In the genomic region with DNA sequence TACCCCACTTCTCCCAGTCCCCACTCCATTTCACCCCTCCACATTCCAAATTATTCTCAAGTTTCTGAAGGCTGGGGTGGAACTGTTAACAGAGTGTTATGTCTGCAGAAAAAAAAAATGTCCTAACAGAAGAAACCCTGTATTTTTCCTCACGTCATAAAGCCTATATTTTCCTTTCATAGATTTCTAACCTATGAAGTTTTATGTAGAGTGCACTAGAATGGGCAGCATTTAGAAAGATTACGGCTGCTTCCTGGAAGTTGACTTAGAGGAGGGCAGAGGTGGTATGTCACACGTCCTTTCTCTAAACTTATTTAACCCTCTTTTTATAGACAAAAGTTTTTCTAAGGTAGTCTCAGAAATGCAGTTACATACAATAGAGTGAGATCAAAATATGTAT, we compare ENCODE assay signal across 35 cellular contexts.
DNase-seq lines count a peak whose midpoint lies in the region; ATAC-seq, FAIRE-seq and TF ChIP-seq lines count a peak whose summit lies in the region.
"Had no signal": no experiment of that assay in that cellular context is flagged by ENCODE, and none has a peak within 500 bp of the region (broad histone marks: within the 10 kb centered on the region; RNA-seq: fewer than 3 reads in every experiment).

No MANE protein-coding gene starts in this region.

- H3K4ac ChIP-seq in H1 (replicated peaks; ENCODE audit: insufficient read length, low read depth, low read length): no peak overlapping the region

- H3K36me3 Mint-ChIP-seq in GM23338 (ENCODE audit: low read depth): no peaks in the 10 kb centered on the region
- H3K36me3 Mint-ChIP-seq: CD14-positive monocyte; CD4-positive, alpha-beta memory T cell; CD4-positive, CD25-positive, alpha-beta regulatory T cell; CD8-positive, alpha-beta memory T cell; CD8-positive, alpha-beta T cell had no signal

- H4K5ac ChIP-seq in H1 (ENCODE audit: insufficient read length, low read depth, low read length): no peak overlapping the region

- no peak overlapping the region for H3K14ac ChIP-seq in H1 (ENCODE audit: insufficient read length)

- H3K36me3 ChIP-seq in HepG2 (replicated peaks in 1 of 2; ENCODE audit: control insufficient read depth in 1 of 2, insufficient read depth in 2 of 2, low read length in 2 of 2) (no peaks in the 10 kb centered on the region), right lobe of liver (no peaks in the 10 kb centered on the region), GM23338 (ENCODE audit: insufficient read depth) (no peaks in the 10 kb centered on the region), H1 (ENCODE audit: control insufficient read depth in 2 of 4, insufficient read depth in 4 of 4, low read length in 3 of 4) (no peaks in the 10 kb centered on the region)
- no peaks in the 10 kb centered on the region for H3K36me3 ChIP-seq in effector memory CD4-positive, alpha-beta T cell (ENCODE audit: control insufficient read depth, insufficient read depth, low read length)
- H3K36me3 ChIP-seq: BE2C; BLaER1; BLaER1 treated with 17β-estradiol and CSF1 and Interleukin-3, amounts not matched to agents 10 nM and 100 nM had no signal

- 25% methylated on average over 3 of the region's 3 CpGs for WGBS in HepG2 (ENCODE audit: low lambda C conversion rate)
- WGBS in right lobe of liver (ENCODE audit: insufficient coverage, low coverage, low lambda C conversion rate, missing lambda C conversion rate): 59% methylated on average over 3 of the region's 3 CpGs
- WGBS in H1 (ENCODE audit: extremely low coverage in 1 of 2, insufficient coverage in 1 of 2, insufficient read length in 1 of 2, insufficient replicate concordance in 2 of 2, low coverage in 1 of 2, low lambda C conversion rate in 2 of 2, missing lambda C conversion rate in 1 of 2), 2 experiments: 96% methylated on average over 3 of the region's 3 CpGs; no CpG with 5 or more reads in 1 of the 2 experiments

- no peak overlapping the region for H3K23ac ChIP-seq in H1 (ENCODE audit: insufficient read length)

- peaks cover 11% of the 10 kb centered on the region; the same call in 1 of the 2 replicates for H3K9me2 ChIP-seq in GM23338 (ENCODE audit: insufficient read depth)

- H3K4me1 Mint-ChIP-seq in GM23338: peaks cover 3% of the 10 kb centered on the region; the same call in 1 of the 3 replicates
- H3K4me1 Mint-ChIP-seq: B cell; CD14-positive monocyte; CD4-positive, alpha-beta memory T cell; CD4-positive, CD25-positive, alpha-beta regulatory T cell; CD8-positive, alpha-beta memory T cell had no signal

- DNase-seq in HepG2 (ENCODE audit: low spot score): no peak
- DNase-seq in right lobe of liver: no peak
- no peak for DNase-seq in GM23338 (ENCODE audit: low spot score)
- no peak for DNase-seq in H1 (ENCODE audit: low read depth in 1 of 2, low spot score in 2 of 2)
- DNase-seq in effector memory CD4-positive, alpha-beta T cell: no peak
- DNase-seq in middle frontal gyrus (ENCODE audit: extremely low spot score, low spot score): no peak
- DNase-seq: 8988T; ACHN; AML-193; BE2C; C1 segment of cervical spinal cord; Caco-2; Calu3; CD4-positive, alpha-beta memory T cell; CD4-positive, alpha-beta T cell; CD4-positive, CD25-positive, alpha-beta regulatory T cell; CD8-positive, alpha-beta memory T cell; CD8-positive, alpha-beta T cell; COR-L47; DMS 273 treated with DMSO at 0.1 percent for 48 hours; DMS153; DMS53; DMS79; DMS79 treated with DMSO at 0.1 percent for 48 hours; DND-41; EL had no signal

- no peak overlapping the region for H3K4me2 ChIP-seq in HepG2 (ENCODE audit: low read depth, low read length)
- H3K4me2 ChIP-seq in GM23338: no peak overlapping the region
- H3K4me2 ChIP-seq in H1 (ENCODE audit: insufficient read depth in 1 of 2, low read depth in 2 of 2, low read length in 2 of 2): no peak overlapping the region
- H3K4me2 ChIP-seq: A549; BLaER1; BLaER1 treated with 17β-estradiol and CSF1 and Interleukin-3, amounts not matched to agents 10 nM and 100 nM had no signal

- no peak overlapping the region for H2AFZ ChIP-seq in HepG2 (ENCODE audit: low read length)
- peak overlapping the region; percentile 77; the same call in 1 of the 2 replicates for H2AFZ ChIP-seq in GM23338
- H2AFZ ChIP-seq in H1 (ENCODE audit: low read length): no peak overlapping the region

- H3F3A ChIP-seq in GM23338 (replicated peaks; ENCODE audit: low read depth): no peaks in the 10 kb centered on the region

- H4K91ac ChIP-seq in H1 (replicated peaks; ENCODE audit: insufficient read length, low read length): no peak overlapping the region

- peaks cover 2% of the 10 kb centered on the region; the same call in 1 of the 3 replicates for H3K9me3 Mint-ChIP-seq in GM23338

- TF ChIP-seq POLR2A in HepG2 (IDR thresholded peaks at IDR 0.05; ENCODE audit: insufficient read depth in 1 of 2, low read depth in 2 of 2, low read length in 2 of 2): no peak
- TF ChIP-seq POLR2A in right lobe of liver (IDR thresholded peaks at IDR 0.05): no peak
- TF ChIP-seq POLR2A in H1 (IDR thresholded peaks at IDR 0.05; ENCODE audit: control extremely low read depth in 1 of 2, low read depth in 2 of 2, low read length in 2 of 2): no peak

- H2BK5ac ChIP-seq in H1 (ENCODE audit: low read depth, low read length): no peak overlapping the region

- H3K79me1 ChIP-seq in H1 (ENCODE audit: low read depth, low read length): no peaks in the 10 kb centered on the region

- no peak overlapping the region for H2BK20ac ChIP-seq in H1 (ENCODE audit: low read length)

- no peak overlapping the region for H4K8ac ChIP-seq in H1 (ENCODE audit: extremely low read depth, insufficient read depth, low read length)

- H2AK5ac ChIP-seq in H1 (ENCODE audit: low read depth, low read length): no peak overlapping the region

- no peak overlapping the region for H3K4me3 Mint-ChIP-seq in GM23338
- H3K4me3 Mint-ChIP-seq: B cell; CD14-positive monocyte; CD4-positive, alpha-beta memory T cell; CD4-positive, alpha-beta T cell; CD4-positive, CD25-positive, alpha-beta regulatory T cell; CD8-positive, alpha-beta memory T cell; CD8-positive, alpha-beta T cell had no signal

- TF ChIP-seq CTCF in HepG2 (CRISPR knock-in tag; IDR thresholded peaks at IDR 0.05) (no peak), right lobe of liver (IDR thresholded peaks at IDR 0.05) (no peak), GM23338 (conservative IDR thresholded peaks at IDR 0.05; ENCODE audit: low read depth in 2 of 2) (no peak), H1 (IDR thresholded peaks at IDR 0.05; ENCODE audit: control extremely low read depth in 1 of 3, insufficient read depth in 1 of 3, low read depth in 1 of 3, low read length in 3 of 3) (no peak)

- FAIRE-seq in HepG2 (lab: Jason Lieb, UNC): no peak
- FAIRE-seq in H1 (lab: Jason Lieb, UNC): no peak
- FAIRE-seq: A204.1, A549, D721Med had no signal

- TF ChIP-seq EP300 in HepG2 (IDR thresholded peaks at IDR 0.05; ENCODE audit: low read depth in 2 of 2, low read length in 2 of 2): no peak
- TF ChIP-seq EP300 in HepG2 (CRISPR knock-in tag; IDR thresholded peaks at IDR 0.05; ENCODE audit: borderline replicate concordance): no peak
- TF ChIP-seq EP300 in H1 (IDR thresholded peaks at IDR 0.05; ENCODE audit: borderline replicate concordance in 1 of 2, low read depth in 2 of 2, low read length in 2 of 2): no peak

- no TSS peak for BruUV-seq in HepG2 (replicated peaks; lab: Mats Ljungman, UMichigan)

- H3K79me2 ChIP-seq in HepG2 (ENCODE audit: insufficient read depth, low read length) (no peaks in the 10 kb centered on the region), GM23338 (replicated peaks; ENCODE audit: insufficient read depth) (no peaks in the 10 kb centered on the region), H1 (ENCODE audit: control insufficient read depth in 1 of 2, insufficient read depth in 2 of 2, low read length in 2 of 2) (no peaks in the 10 kb centered on the region)

- in situ Hi-C loops in HepG2 (cut with HindIII; ENCODE audit: extremely low pct_ligation_motif_present, low pct_unique_long_range_greater_than_20kb): no loop called here

- H2BK120ac ChIP-seq in H1 (replicated peaks; ENCODE audit: low read depth, low read length): no peak overlapping the region

- no peak overlapping the region for H3K9ac ChIP-seq in HepG2 (ENCODE audit: insufficient read depth, low read depth, low read length)
- H3K9ac ChIP-seq in H1 (replicated peaks in 1 of 4; ENCODE audit: extremely low read depth in 1 of 4, low read depth in 3 of 4, low read length in 3 of 4): no peak overlapping the region
- H3K9ac ChIP-seq: BLaER1; BLaER1 treated with 17β-estradiol and CSF1 and Interleukin-3, amounts not matched to agents 10 nM and 100 nM had no signal

- H3K56ac ChIP-seq in H1 (replicated peaks; ENCODE audit: insufficient read length, low read depth, low read length): peak overlapping the region; percentile 21

- H4K20me1 ChIP-seq in HepG2 (ENCODE audit: insufficient read depth, low read length) (no peaks in the 10 kb centered on the region), GM23338 (replicated peaks; ENCODE audit: insufficient read depth) (no peaks in the 10 kb centered on the region), H1 (replicated peaks in 1 of 2; ENCODE audit: control insufficient read depth in 1 of 2, insufficient read depth in 2 of 2, low read length in 2 of 2) (no peaks in the 10 kb centered on the region)
- H4K20me1 ChIP-seq: BLaER1; BLaER1 treated with 17β-estradiol and CSF1 and Interleukin-3, amounts not matched to agents 10 nM and 100 nM had no signal

- H2BK12ac ChIP-seq in H1 (ENCODE audit: low read depth, low read length): no peak overlapping the region

- H3K27ac ChIP-seq in HepG2 (ENCODE audit: extremely low read length, insufficient read depth, low read length) (no peak overlapping the region), right lobe of liver (no peak overlapping the region), GM23338 (ENCODE audit: low read depth) (no peak overlapping the region), H1 (ENCODE audit: low read depth, low read length) (no peak overlapping the region)
- H3K27ac ChIP-seq in effector memory CD4-positive, alpha-beta T cell (ENCODE audit: insufficient read depth, low read length, poor library complexity, severe bottlenecking): no peak overlapping the region
- H3K27ac ChIP-seq: 22Rv1; A549; BLaER1; BLaER1 treated with 17β-estradiol and CSF1 and Interleukin-3, amounts not matched to agents 10 nM and 100 nM; C4-2B had no signal

- H3K4me3 ChIP-seq in HepG2 (replicated peaks in 1 of 3; ENCODE audit: insufficient read depth in 1 of 3, low read depth in 2 of 3, low read length in 3 of 3) (no peak overlapping the region), right lobe of liver (no peak overlapping the region), GM23338 (no peak overlapping the region), H1 (ENCODE audit: extremely low read depth in 1 of 4, insufficient read depth in 2 of 4, low read depth in 3 of 4, low read length in 4 of 4) (no peak overlapping the region)
- H3K4me3 ChIP-seq in effector memory CD4-positive, alpha-beta T cell (ENCODE audit: insufficient read depth, low read depth, low read length, poor library complexity, severe bottlenecking): no peak overlapping the region
- H3K4me3 ChIP-seq: A549; BLaER1; BLaER1 treated with 17β-estradiol and CSF1 and Interleukin-3, amounts not matched to agents 10 nM and 100 nM had no signal

- H3K27me3 Mint-ChIP-seq in GM23338 (ENCODE audit: insufficient read depth, low read depth, poor library complexity): no peaks in the 10 kb centered on the region
- H3K27me3 Mint-ChIP-seq: B cell; CD4-positive, alpha-beta T cell; CD8-positive, alpha-beta memory T cell had no signal

- ATAC-seq in HepG2 (no peak), right lobe of liver (no peak), GM23338 (no peak)
- ATAC-seq: A549; CD8-positive, alpha-beta T cell had no signal

- H2BK15ac ChIP-seq in H1 (ENCODE audit: low read length): no peak overlapping the region

- TF ChIP-seq RAD21 in HepG2 (CRISPR knock-in tag; IDR thresholded peaks at IDR 0.05) (no peak), H1 (IDR thresholded peaks at IDR 0.05 in 1 of 2, conservative IDR thresholded peaks at IDR 0.05 in 1 of 2; ENCODE audit: low read depth in 2 of 2, low read length in 2 of 2) (no peak)

- no peaks in the 10 kb centered on the region for H3K27me3 ChIP-seq in HepG2 (ENCODE audit: control insufficient read depth in 1 of 2, insufficient read depth in 2 of 2, low read length in 2 of 2)
- H3K27me3 ChIP-seq in right lobe of liver: no peaks in the 10 kb centered on the region
- H3K27me3 ChIP-seq in GM23338 (ENCODE audit: insufficient read depth): no peaks in the 10 kb centered on the region
- no peaks in the 10 kb centered on the region for H3K27me3 ChIP-seq in H1 (replicated peaks in 1 of 4; ENCODE audit: control insufficient read depth in 3 of 4, extremely low read depth in 1 of 4, insufficient read depth in 3 of 4, low read length in 3 of 4)
- H3K27me3 ChIP-seq in effector memory CD4-positive, alpha-beta T cell (replicated peaks; ENCODE audit: control insufficient read depth, insufficient read depth, low read length, poor library complexity, severe bottlenecking): no peaks in the 10 kb centered on the region
- H3K27me3 ChIP-seq: BE2C; BLaER1; BLaER1 treated with 17β-estradiol and CSF1 and Interleukin-3, amounts not matched to agents 10 nM and 100 nM had no signal

- no peaks in the 10 kb centered on the region for H3K4me1 ChIP-seq in HepG2 (ENCODE audit: insufficient read depth, low read length)
- no peaks in the 10 kb centered on the region for H3K4me1 ChIP-seq in right lobe of liver
- no peaks in the 10 kb centered on the region for H3K4me1 ChIP-seq in GM23338 (ENCODE audit: insufficient read depth)
- H3K4me1 ChIP-seq in H1 (replicated peaks in 1 of 4; ENCODE audit: control insufficient read depth in 3 of 4, insufficient read depth in 4 of 4, low read length in 3 of 4): no peaks in the 10 kb centered on the region
- no peaks in the 10 kb centered on the region for H3K4me1 ChIP-seq in effector memory CD4-positive, alpha-beta T cell (ENCODE audit: control insufficient read depth, insufficient read depth, low read length, poor library complexity, severe bottlenecking)
- H3K4me1 ChIP-seq: A549, BE2C, Caco-2 had no signal

- H3K9me3 ChIP-seq in HepG2 (ENCODE audit: low read length): no peaks in the 10 kb centered on the region
- no peaks in the 10 kb centered on the region for H3K9me3 ChIP-seq in right lobe of liver
- H3K9me3 ChIP-seq in H1 (ENCODE audit: insufficient read depth in 2 of 2, low read depth in 1 of 2, low read length in 1 of 2): no peaks in the 10 kb centered on the region
- no peaks in the 10 kb centered on the region for H3K9me3 ChIP-seq in effector memory CD4-positive, alpha-beta T cell (ENCODE audit: control insufficient read depth, low read length)
- H3K9me3 ChIP-seq: A549; BE2C; BLaER1; BLaER1 treated with 17β-estradiol and CSF1 and Interleukin-3, amounts not matched to agents 10 nM and 100 nM; Caco-2 had no signal

- CTCF ChIA-PET in HepG2 (lab: Yijun Ruan, JAX; ENCODE audit: low intra/inter-chr PET ratio, low total read pairs) (no interaction called here), H1 (lab: Charles Lee; ENCODE audit: partially characterized antibody) (interaction anchor here (0.8 kb wide), 1 partner anchor 17 kb away, joined by 3 read pairs; no protein-coding TSS in a partner anchor)

- no peak overlapping the region for H3K27ac Mint-ChIP-seq in GM23338
- H3K27ac Mint-ChIP-seq: B cell; CD14-positive monocyte; CD4-positive, alpha-beta memory T cell; CD4-positive, alpha-beta T cell; CD4-positive, CD25-positive, alpha-beta regulatory T cell; CD8-positive, alpha-beta memory T cell; CD8-positive, alpha-beta T cell had no signal

- intact Hi-C loops in HepG2 (cut with micrococcal nuclease; ENCODE audit: unreplicated experiment): no loop called here
- intact Hi-C loops in right lobe of liver (cut with DNase I): no loop called here

- no peaks in the 10 kb centered on the region for H3K23me2 ChIP-seq in H1 (ENCODE audit: low read depth, low read length)

- H3K18ac ChIP-seq in H1 (ENCODE audit: extremely low read depth, low read length): no peak overlapping the region

- POLR2A ChIA-PET in HepG2 (lab: Yijun Ruan, JAX) (no interaction called here), H1 (lab: Charles Lee; ENCODE audit: partially characterized antibody) (no interaction called here)
